ENCODE assay signal across 17 cellular contexts in the genomic region with DNA sequence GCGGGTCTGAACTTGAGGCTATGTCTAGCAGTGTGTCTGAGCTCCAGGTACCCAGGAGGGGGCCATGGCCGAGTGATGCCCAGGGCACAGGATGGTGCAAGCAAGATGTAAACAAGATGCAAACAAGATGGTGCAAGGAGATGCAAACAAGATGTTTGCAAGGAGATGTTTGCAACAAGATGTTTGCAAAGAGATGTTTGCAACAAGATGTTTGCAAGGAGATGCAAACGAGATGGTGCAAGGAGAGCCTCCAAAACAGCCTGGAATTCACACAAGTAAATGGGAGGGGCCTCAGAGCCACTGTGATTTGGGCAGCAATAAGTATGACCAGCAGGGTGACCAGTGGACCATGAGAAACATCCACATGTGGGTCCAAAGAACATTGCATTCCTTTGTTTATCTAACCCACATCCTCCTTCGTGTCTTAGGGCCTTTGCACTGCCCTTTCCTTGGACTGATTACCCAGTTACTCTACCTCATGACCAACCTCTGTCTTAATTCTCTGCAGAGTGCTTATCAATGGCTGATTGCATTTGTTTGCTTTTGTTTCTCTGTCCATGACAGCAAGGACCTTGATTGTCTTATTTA.
DNase-seq lines count a peak whose midpoint lies in the region; ATAC-seq and TF ChIP-seq lines count a peak whose summit lies in the region.
"Had no signal": no experiment of that assay in that cellular context is flagged by ENCODE, and none has a peak within 500 bp of the region (broad histone marks: within the 10 kb centered on the region; RNA-seq: fewer than 3 reads in every experiment).

No MANE protein-coding gene starts in this region.

- H3K4me3 ChIP-seq in cardiac muscle cell (no peak overlapping the region), right cardiac atrium (ENCODE audit: low read length) (no peak overlapping the region), choroid plexus epithelial cell (ENCODE audit: low read depth, low read length) (no peak overlapping the region), HAP-1 (no peak overlapping the region)
- H3K4me3 ChIP-seq: prostate gland, SJSA1 had no signal

- ATAC-seq in right cardiac atrium (no peak), left lobe of liver (peak; percentile 11), HG02610 (IDR thresholded peaks at IDR 0.05; ENCODE audit: unreplicated experiment) (no peak)
- ATAC-seq: activated CD4-positive, alpha-beta T cell treated with anti-CD3 and anti-CD28 coated beads for 36 hours had no signal

- intact Hi-C loops in right cardiac atrium (cut with DNase I): loop anchor here in 1 of 4 donors (10.0 kb wide), 1 partner anchor 222 kb away; no protein-coding TSS in a partner anchor

- in situ Hi-C loops in HAP-1 (cut with MboI; ENCODE audit: low sequenced_read_pairs): no loop called here

- H3K27ac ChIP-seq in cardiac muscle cell: no peak overlapping the region
- H3K27ac ChIP-seq in right cardiac atrium (ENCODE audit: low read length): no peak overlapping the region
- H3K27ac ChIP-seq: prostate gland, SJSA1 had no signal

- DNase-seq in cardiac muscle cell (ENCODE audit: low read depth in 1 of 2, low spot score in 1 of 2) (peak in 1 of 2 donors; percentile 65), right cardiac atrium (no peak), choroid plexus epithelial cell (ENCODE audit: low read depth) (peak; percentile 34), left lobe of liver (ENCODE audit: low spot score) (no peak), NCI-H1417 treated with DMSO at 0.1 percent for 48 hours (lab: John Stamatoyannopoulos, UW) (no peak), HAP-1 (ENCODE audit: low spot score in 2 of 2) (no peak)
- DNase-seq in activated CD4-positive, alpha-beta T cell treated with anti-CD3 and anti-CD28 coated beads for 48 hours: no peak
- DNase-seq: activated CD4-positive, alpha-beta T cell treated with anti-CD3 and anti-CD28 coated beads for 36 hours; H7; hippocampal formation; kidney glomerular epithelial cell; naive B cell; NCI-H2029 treated with DMSO at 0.1 percent for 48 hours; NCI-H524 had no signal

- H3K36me3 ChIP-seq in cardiac muscle cell (no peaks in the 10 kb centered on the region), HAP-1 (replicated peaks) (no peaks in the 10 kb centered on the region)
- H3K36me3 ChIP-seq: prostate gland, SJSA1 had no signal

- WGBS in right cardiac atrium: 72% methylated on average over 4 of the region's 4 CpGs

- H3K4me1 ChIP-seq in cardiac muscle cell (ENCODE audit: low read depth) (no peaks in the 10 kb centered on the region), right cardiac atrium (ENCODE audit: control insufficient read depth, insufficient read depth, low read length) (peaks cover 3% of the 10 kb centered on the region), HAP-1 (peaks cover 8% of the 10 kb centered on the region)

- TF ChIP-seq CTCF in cardiac muscle cell (IDR thresholded peaks at IDR 0.05; ENCODE audit: low read depth, low read length): peak; percentile 26
- TF ChIP-seq CTCF in choroid plexus epithelial cell (conservative IDR thresholded peaks at IDR 0.05; ENCODE audit: low read depth, low read length): peak; percentile 23

- H3K27me3 ChIP-seq in cardiac muscle cell: no peaks in the 10 kb centered on the region
- no peaks in the 10 kb centered on the region for H3K27me3 ChIP-seq in right cardiac atrium (ENCODE audit: control insufficient read depth, insufficient read depth)
- H3K27me3 ChIP-seq in HAP-1 (ENCODE audit: low read depth): no peaks in the 10 kb centered on the region
- H3K27me3 ChIP-seq: SJSA1 had no signal

- no peaks in the 10 kb centered on the region for H3K9me3 ChIP-seq in cardiac muscle cell (ENCODE audit: low read depth)
- H3K9me3 ChIP-seq in right cardiac atrium (ENCODE audit: control insufficient read depth, low read length): no peaks in the 10 kb centered on the region
- no peaks in the 10 kb centered on the region for H3K9me3 ChIP-seq in HAP-1
- H3K9me3 ChIP-seq: prostate gland, SJSA1 had no signal
